Comparison of ENCODE assay signal across 1 cellular context in the genomic region with DNA sequence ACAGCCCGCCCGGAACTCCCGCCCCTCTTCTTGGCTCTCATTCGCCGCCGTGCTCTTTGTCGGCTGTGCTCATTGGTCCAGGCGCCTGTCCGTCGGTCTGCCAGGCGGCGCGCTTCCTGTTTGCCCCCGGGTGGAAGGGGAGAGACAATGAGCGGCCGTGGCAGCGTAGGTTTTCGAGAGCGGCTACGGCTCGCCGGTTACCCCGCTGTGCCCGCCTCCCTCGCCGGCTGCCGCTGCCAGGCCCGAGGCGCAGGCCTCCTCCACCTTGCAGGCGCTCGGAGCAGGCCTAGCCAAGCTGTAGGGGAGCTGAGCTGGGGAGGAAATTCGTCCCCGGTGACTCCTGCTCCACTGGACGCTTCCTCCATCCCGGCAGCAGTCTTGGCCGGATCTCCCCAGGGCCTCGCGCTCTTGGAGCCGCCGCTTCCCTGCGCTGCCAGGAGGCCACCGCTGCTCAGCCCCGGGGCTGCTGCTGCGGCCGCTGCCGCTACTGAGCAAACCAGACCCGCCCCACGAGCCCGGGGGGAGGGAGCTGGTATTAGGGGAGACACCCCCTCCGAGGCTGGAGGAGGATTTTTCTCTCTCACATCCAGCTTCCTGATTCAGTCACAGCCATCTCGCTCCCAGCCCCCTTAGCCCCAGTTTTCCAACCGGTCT.
TF ChIP-seq lines count a peak whose summit lies in the region.

A gene (minus strand): TSS at position 2 of the 654 bp plus-strand sequence. CDS start 202 bp downstream, outside the sequence.

TF ChIP-seq in K562, 482 proteins besides CTCF, POLR2A, EP300 and RAD21 (continued from another document and continues in another):
- TF ChIP-seq, protein P1, sequence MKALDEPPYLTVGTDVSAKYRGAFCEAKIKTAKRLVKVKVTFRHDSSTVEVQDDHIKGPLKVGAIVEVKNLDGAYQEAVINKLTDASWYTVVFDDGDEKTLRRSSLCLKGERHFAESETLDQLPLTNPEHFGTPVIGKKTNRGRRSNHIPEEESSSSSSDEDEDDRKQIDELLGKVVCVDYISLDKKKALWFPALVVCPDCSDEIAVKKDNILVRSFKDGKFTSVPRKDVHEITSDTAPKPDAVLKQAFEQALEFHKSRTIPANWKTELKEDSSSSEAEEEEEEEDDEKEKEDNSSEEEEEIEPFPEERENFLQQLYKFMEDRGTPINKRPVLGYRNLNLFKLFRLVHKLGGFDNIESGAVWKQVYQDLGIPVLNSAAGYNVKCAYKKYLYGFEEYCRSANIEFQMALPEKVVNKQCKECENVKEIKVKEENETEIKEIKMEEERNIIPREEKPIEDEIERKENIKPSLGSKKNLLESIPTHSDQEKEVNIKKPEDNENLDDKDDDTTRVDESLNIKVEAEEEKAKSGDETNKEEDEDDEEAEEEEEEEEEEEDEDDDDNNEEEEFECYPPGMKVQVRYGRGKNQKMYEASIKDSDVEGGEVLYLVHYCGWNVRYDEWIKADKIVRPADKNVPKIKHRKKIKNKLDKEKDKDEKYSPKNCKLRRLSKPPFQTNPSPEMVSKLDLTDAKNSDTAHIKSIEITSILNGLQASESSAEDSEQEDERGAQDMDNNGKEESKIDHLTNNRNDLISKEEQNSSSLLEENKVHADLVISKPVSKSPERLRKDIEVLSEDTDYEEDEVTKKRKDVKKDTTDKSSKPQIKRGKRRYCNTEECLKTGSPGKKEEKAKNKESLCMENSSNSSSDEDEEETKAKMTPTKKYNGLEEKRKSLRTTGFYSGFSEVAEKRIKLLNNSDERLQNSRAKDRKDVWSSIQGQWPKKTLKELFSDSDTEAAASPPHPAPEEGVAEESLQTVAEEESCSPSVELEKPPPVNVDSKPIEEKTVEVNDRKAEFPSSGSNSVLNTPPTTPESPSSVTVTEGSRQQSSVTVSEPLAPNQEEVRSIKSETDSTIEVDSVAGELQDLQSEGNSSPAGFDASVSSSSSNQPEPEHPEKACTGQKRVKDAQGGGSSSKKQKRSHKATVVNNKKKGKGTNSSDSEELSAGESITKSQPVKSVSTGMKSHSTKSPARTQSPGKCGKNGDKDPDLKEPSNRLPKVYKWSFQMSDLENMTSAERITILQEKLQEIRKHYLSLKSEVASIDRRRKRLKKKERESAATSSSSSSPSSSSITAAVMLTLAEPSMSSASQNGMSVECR (CRISPR knock-in tag; IDR thresholded peaks at IDR 0.05): peak; percentile 19; the same call in 1 of the 2 replicates
- TF ChIP-seq NONO (IDR thresholded peaks at IDR 0.05; ENCODE audit: low read depth in 2 of 2, low read length in 1 of 2) (no peak; a peak in 1 of 4 replicates), BDP1 (IDR thresholded peaks at IDR 0.05; ENCODE audit: insufficient read depth, insufficient read length) (no peak), SIX5 (IDR thresholded peaks at IDR 0.05; ENCODE audit: borderline replicate concordance in 1 of 2, insufficient read depth in 1 of 2, low read depth in 1 of 2, low read length in 2 of 2) (no peak), YY1 (IDR thresholded peaks at IDR 0.05; ENCODE audit: borderline replicate concordance in 1 of 3, control insufficient read depth in 1 of 3, extremely low read depth in 1 of 3, insufficient read depth in 3 of 3, insufficient read length in 1 of 3, insufficient replicate concordance in 2 of 3, low read depth in 1 of 3, low read length in 2 of 3) (peak in 2 of 3 experiments; percentile 73 to 80), SAFB2 (IDR thresholded peaks at IDR 0.05; ENCODE audit: borderline replicate concordance, low read depth, low read length, severe bottlenecking) (no peak), ZNF830 (CRISPR knock-in tag; IDR thresholded peaks at IDR 0.05) (peak; percentile 99), CSDE1 (IDR thresholded peaks at IDR 0.05) (no peak), JUN (IDR thresholded peaks at IDR 0.05; ENCODE audit: borderline replicate concordance, low read depth, low read length) (no peak), JUN (CRISPR knock-in tag; IDR thresholded peaks at IDR 0.05; ENCODE audit: borderline replicate concordance) (no peak), HDAC1 (IDR thresholded peaks at IDR 0.05) (peak in 1 of 2 experiments; percentile 69; a peak in 1 of 4 replicates), NR2C2 (CRISPR knock-in tag; IDR thresholded peaks at IDR 0.05) (0 out of 2 replicates have a peak, but pooled peaks have one; percentile 31), NR2C2 (tag; IDR thresholded peaks at IDR 0.05) (peak; percentile 19; the same call in 1 of the 2 replicates), KDM2B (CRISPR knock-in tag; IDR thresholded peaks at IDR 0.05) (no peak; the same call in 1 of the 2 replicates), PCBP2 (IDR thresholded peaks at IDR 0.05; ENCODE audit: low read depth, low read length, poor library complexity, severe bottlenecking) (no peak), MIER1 (IDR thresholded peaks at IDR 0.05; ENCODE audit: low read depth) (no peak), XRCC3 (IDR thresholded peaks at IDR 0.05) (no peak), FOXA1 (IDR thresholded peaks at IDR 0.05; ENCODE audit: borderline replicate concordance) (no peak), TEAD1 (CRISPR knock-in tag; IDR thresholded peaks at IDR 0.05) (no peak), NR2F6 (CRISPR knock-in tag; IDR thresholded peaks at IDR 0.05) (no peak), ATF1 (CRISPR knock-in tag; IDR thresholded peaks at IDR 0.05) (no peak), ATF1 (tag; IDR thresholded peaks at IDR 0.05) (peak; percentile 88), ZNF444 (CRISPR knock-in tag; IDR thresholded peaks at IDR 0.05) (no peak), KAT7 (CRISPR knock-in tag; IDR thresholded peaks at IDR 0.05; ENCODE audit: borderline replicate concordance) (no peak), SMARCC2 (IDR thresholded peaks at IDR 0.05; ENCODE audit: low read depth) (no peak), ETV5 (CRISPR knock-in tag; IDR thresholded peaks at IDR 0.05; ENCODE audit: low read depth) (peak; percentile 43; the same call in 1 of the 2 replicates), SP2 (IDR thresholded peaks at IDR 0.05; ENCODE audit: extremely low read depth, low read depth, low read length, poor library complexity, severe bottlenecking) (peak; percentile 89), CHD1 (IDR thresholded peaks at IDR 0.05; ENCODE audit: low read length) (peak; percentile 96), GABPA (tag; conservative IDR thresholded peaks at IDR 0.05; ENCODE audit: low read depth) (peak; percentile 98)
- TF ChIP-seq, protein P2, sequence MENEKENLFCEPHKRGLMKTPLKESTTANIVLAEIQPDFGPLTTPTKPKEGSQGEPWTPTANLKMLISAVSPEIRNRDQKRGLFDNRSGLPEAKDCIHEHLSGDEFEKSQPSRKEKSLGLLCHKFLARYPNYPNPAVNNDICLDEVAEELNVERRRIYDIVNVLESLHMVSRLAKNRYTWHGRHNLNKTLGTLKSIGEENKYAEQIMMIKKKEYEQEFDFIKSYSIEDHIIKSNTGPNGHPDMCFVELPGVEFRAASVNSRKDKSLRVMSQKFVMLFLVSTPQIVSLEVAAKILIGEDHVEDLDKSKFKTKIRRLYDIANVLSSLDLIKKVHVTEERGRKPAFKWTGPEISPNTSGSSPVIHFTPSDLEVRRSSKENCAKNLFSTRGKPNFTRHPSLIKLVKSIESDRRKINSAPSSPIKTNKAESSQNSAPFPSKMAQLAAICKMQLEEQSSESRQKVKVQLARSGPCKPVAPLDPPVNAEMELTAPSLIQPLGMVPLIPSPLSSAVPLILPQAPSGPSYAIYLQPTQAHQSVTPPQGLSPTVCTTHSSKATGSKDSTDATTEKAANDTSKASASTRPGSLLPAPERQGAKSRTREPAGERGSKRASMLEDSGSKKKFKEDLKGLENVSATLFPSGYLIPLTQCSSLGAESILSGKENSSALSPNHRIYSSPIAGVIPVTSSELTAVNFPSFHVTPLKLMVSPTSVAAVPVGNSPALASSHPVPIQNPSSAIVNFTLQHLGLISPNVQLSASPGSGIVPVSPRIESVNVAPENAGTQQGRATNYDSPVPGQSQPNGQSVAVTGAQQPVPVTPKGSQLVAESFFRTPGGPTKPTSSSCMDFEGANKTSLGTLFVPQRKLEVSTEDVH (IDR thresholded peaks at IDR 0.05; ENCODE audit: low read depth, partially characterized antibody): peak; percentile 77
- TF ChIP-seq, protein P3, sequence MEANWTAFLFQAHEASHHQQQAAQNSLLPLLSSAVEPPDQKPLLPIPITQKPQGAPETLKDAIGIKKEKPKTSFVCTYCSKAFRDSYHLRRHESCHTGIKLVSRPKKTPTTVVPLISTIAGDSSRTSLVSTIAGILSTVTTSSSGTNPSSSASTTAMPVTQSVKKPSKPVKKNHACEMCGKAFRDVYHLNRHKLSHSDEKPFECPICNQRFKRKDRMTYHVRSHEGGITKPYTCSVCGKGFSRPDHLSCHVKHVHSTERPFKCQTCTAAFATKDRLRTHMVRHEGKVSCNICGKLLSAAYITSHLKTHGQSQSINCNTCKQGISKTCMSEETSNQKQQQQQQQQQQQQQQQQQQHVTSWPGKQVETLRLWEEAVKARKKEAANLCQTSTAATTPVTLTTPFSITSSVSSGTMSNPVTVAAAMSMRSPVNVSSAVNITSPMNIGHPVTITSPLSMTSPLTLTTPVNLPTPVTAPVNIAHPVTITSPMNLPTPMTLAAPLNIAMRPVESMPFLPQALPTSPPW (CRISPR knock-in tag; IDR thresholded peaks at IDR 0.05): peak; percentile 78
- TF ChIP-seq, protein P4, sequence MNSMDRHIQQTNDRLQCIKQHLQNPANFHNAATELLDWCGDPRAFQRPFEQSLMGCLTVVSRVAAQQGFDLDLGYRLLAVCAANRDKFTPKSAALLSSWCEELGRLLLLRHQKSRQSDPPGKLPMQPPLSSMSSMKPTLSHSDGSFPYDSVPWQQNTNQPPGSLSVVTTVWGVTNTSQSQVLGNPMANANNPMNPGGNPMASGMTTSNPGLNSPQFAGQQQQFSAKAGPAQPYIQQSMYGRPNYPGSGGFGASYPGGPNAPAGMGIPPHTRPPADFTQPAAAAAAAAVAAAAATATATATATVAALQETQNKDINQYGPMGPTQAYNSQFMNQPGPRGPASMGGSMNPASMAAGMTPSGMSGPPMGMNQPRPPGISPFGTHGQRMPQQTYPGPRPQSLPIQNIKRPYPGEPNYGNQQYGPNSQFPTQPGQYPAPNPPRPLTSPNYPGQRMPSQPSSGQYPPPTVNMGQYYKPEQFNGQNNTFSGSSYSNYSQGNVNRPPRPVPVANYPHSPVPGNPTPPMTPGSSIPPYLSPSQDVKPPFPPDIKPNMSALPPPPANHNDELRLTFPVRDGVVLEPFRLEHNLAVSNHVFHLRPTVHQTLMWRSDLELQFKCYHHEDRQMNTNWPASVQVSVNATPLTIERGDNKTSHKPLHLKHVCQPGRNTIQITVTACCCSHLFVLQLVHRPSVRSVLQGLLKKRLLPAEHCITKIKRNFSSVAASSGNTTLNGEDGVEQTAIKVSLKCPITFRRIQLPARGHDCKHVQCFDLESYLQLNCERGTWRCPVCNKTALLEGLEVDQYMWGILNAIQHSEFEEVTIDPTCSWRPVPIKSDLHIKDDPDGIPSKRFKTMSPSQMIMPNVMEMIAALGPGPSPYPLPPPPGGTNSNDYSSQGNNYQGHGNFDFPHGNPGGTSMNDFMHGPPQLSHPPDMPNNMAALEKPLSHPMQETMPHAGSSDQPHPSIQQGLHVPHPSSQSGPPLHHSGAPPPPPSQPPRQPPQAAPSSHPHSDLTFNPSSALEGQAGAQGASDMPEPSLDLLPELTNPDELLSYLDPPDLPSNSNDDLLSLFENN (IDR thresholded peaks at IDR 0.05; ENCODE audit: low read depth in 2 of 2, low read length in 2 of 2): no peak
- TF ChIP-seq, protein P5, sequence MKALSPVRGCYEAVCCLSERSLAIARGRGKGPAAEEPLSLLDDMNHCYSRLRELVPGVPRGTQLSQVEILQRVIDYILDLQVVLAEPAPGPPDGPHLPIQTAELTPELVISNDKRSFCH (CRISPR knock-in tag; IDR thresholded peaks at IDR 0.05): no peak
- TF ChIP-seq, protein P5 (tag; IDR thresholded peaks at IDR 0.05): peak; percentile 74; the same call in 1 of the 2 replicates
- TF ChIP-seq, protein P6, sequence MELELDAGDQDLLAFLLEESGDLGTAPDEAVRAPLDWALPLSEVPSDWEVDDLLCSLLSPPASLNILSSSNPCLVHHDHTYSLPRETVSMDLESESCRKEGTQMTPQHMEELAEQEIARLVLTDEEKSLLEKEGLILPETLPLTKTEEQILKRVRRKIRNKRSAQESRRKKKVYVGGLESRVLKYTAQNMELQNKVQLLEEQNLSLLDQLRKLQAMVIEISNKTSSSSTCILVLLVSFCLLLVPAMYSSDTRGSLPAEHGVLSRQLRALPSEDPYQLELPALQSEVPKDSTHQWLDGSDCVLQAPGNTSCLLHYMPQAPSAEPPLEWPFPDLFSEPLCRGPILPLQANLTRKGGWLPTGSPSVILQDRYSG (tag; conservative IDR thresholded peaks at IDR 0.05; ENCODE audit: low read depth): no peak
- TF ChIP-seq, protein P7, sequence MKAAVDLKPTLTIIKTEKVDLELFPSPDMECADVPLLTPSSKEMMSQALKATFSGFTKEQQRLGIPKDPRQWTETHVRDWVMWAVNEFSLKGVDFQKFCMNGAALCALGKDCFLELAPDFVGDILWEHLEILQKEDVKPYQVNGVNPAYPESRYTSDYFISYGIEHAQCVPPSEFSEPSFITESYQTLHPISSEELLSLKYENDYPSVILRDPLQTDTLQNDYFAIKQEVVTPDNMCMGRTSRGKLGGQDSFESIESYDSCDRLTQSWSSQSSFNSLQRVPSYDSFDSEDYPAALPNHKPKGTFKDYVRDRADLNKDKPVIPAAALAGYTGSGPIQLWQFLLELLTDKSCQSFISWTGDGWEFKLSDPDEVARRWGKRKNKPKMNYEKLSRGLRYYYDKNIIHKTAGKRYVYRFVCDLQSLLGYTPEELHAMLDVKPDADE (conservative IDR thresholded peaks at IDR 0.05; ENCODE audit: control insufficient read depth, low read depth, low read length): no peak; the same call in 1 of the 2 replicates
- TF ChIP-seq, protein P8, sequence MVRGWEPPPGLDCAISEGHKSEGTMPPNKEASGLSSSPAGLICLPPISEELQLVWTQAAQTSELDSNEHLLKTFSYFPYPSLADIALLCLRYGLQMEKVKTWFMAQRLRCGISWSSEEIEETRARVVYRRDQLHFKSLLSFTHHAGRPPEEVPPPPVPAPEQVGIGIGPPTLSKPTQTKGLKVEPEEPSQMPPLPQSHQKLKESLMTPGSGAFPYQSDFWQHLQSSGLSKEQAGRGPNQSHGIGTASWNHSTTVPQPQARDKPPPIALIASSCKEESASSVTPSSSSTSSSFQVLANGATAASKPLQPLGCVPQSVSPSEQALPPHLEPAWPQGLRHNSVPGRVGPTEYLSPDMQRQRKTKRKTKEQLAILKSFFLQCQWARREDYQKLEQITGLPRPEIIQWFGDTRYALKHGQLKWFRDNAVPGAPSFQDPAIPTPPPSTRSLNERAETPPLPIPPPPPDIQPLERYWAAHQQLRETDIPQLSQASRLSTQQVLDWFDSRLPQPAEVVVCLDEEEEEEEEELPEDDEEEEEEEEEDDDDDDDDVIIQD (CRISPR knock-in tag; IDR thresholded peaks at IDR 0.05): peak; percentile 74; the same call in 1 of the 2 replicates
- TF ChIP-seq, protein P9, sequence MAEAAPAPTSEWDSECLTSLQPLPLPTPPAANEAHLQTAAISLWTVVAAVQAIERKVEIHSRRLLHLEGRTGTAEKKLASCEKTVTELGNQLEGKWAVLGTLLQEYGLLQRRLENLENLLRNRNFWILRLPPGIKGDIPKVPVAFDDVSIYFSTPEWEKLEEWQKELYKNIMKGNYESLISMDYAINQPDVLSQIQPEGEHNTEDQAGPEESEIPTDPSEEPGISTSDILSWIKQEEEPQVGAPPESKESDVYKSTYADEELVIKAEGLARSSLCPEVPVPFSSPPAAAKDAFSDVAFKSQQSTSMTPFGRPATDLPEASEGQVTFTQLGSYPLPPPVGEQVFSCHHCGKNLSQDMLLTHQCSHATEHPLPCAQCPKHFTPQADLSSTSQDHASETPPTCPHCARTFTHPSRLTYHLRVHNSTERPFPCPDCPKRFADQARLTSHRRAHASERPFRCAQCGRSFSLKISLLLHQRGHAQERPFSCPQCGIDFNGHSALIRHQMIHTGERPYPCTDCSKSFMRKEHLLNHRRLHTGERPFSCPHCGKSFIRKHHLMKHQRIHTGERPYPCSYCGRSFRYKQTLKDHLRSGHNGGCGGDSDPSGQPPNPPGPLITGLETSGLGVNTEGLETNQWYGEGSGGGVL (CRISPR knock-in tag; IDR thresholded peaks at IDR 0.05): no peak
